In the genomic region with DNA sequence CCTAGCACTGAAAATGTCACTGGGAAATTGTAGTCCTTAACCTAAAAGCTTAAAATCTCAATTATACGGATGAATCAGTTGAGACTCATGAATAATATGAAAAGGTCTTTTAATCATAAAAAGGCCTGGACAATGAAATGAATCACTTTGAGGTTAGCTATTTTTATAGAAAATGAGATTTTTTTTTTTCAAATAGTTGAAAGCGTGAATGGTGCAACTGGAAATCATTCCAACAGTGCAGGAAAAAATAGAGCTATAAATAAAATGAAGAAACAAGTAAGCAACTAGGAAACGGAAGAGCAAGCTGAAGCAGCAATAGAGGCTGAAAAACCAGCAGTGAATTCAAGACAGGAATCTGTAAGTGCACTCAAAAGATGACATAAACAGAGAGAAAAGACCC, we compare ENCODE assay signal across 2 cellular contexts.
TF ChIP-seq lines count a peak whose summit lies in the region.

No MANE protein-coding gene starts in this region.

TF ChIP-seq in HEK293T, 16 proteins besides CTCF, POLR2A, EP300 and RAD21:
- no peak for TF ChIP-seq FOXA1 (IDR thresholded peaks at IDR 0.05)
- TF ChIP-seq, protein P1, sequence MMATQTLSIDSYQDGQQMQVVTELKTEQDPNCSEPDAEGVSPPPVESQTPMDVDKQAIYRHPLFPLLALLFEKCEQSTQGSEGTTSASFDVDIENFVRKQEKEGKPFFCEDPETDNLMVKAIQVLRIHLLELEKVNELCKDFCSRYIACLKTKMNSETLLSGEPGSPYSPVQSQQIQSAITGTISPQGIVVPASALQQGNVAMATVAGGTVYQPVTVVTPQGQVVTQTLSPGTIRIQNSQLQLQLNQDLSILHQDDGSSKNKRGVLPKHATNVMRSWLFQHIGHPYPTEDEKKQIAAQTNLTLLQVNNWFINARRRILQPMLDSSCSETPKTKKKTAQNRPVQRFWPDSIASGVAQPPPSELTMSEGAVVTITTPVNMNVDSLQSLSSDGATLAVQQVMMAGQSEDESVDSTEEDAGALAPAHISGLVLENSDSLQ (IDR thresholded peaks at IDR 0.05): no peak
- TF ChIP-seq CTBP1 (IDR thresholded peaks at IDR 0.05; ENCODE audit: borderline replicate concordance): no peak
- TF ChIP-seq ELF4 (IDR thresholded peaks at IDR 0.05): no peak
- no peak for TF ChIP-seq TARDBP (IDR thresholded peaks at IDR 0.05)
- no peak for TF ChIP-seq NFRKB (IDR thresholded peaks at IDR 0.05)
- no peak for TF ChIP-seq ZNF384 (IDR thresholded peaks at IDR 0.05)
- no peak for TF ChIP-seq L3MBTL2 (conservative IDR thresholded peaks at IDR 0.05)
- TF ChIP-seq FOXK2 (IDR thresholded peaks at IDR 0.05): no peak
- TF ChIP-seq ARNT (IDR thresholded peaks at IDR 0.05): no peak
- no peak for TF ChIP-seq SP1 (IDR thresholded peaks at IDR 0.05)
- no peak for TF ChIP-seq SUZ12 (IDR thresholded peaks at IDR 0.05)
- TF ChIP-seq BHLHE40 (IDR thresholded peaks at IDR 0.05; ENCODE audit: borderline replicate concordance): no peak
- no peak for TF ChIP-seq HDGF (IDR thresholded peaks at IDR 0.05; ENCODE audit: borderline replicate concordance)
- TF ChIP-seq LEF1 (IDR thresholded peaks at IDR 0.05; ENCODE audit: borderline replicate concordance): no peak
- TF ChIP-seq FOXM1 (IDR thresholded peaks at IDR 0.05; ENCODE audit: borderline replicate concordance): no peak

TF ChIP-seq in SK-N-SH, 30 proteins besides CTCF, POLR2A, EP300 and RAD21:
- TF ChIP-seq FOXJ3 (CRISPR knock-in tag; IDR thresholded peaks at IDR 0.05): no peak
- TF ChIP-seq, protein P2, sequence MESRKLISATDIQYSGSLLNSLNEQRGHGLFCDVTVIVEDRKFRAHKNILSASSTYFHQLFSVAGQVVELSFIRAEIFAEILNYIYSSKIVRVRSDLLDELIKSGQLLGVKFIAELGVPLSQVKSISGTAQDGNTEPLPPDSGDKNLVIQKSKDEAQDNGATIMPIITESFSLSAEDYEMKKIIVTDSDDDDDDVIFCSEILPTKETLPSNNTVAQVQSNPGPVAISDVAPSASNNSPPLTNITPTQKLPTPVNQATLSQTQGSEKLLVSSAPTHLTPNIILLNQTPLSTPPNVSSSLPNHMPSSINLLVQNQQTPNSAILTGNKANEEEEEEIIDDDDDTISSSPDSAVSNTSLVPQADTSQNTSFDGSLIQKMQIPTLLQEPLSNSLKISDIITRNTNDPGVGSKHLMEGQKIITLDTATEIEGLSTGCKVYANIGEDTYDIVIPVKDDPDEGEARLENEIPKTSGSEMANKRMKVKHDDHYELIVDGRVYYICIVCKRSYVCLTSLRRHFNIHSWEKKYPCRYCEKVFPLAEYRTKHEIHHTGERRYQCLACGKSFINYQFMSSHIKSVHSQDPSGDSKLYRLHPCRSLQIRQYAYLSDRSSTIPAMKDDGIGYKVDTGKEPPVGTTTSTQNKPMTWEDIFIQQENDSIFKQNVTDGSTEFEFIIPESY (IDR thresholded peaks at IDR 0.05; ENCODE audit: borderline replicate concordance, low read depth): no peak
